Comparison of ENCODE assay signal across 17 cellular contexts in the genomic region with DNA sequence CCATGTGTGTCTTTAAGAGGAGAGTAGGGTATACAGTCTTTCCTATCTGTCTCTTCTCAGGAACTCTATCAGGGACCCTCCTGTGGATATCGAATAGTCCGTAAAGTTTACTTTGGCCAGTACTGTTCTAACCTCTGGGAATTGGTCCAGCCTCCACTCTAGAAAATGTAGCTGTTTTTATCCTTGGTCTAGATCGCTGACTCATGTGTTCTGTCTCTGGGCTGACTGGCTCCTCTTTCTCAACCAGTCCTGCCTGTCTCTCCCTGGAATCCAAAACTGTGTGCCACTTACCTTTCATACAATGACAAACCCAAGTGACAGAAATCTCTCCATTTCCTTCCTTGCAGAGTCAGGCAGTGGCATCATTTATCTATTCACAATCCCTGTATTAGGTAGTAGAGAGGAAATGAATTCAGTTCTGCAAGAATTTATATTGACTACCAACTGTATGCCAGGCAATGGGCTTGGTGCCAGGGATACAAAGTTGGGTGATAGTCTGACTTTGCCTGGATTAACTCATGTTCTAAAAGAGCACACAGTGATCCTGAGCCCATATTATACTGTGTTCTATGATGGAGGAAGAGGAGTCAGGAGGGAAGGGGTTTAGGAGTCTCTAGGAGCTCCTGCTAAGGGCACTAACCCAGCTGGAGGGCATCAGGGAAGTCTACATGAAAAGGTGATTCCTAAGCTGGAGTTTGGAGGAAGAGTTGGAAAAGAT.
A peak's percentile ranks its signal among the peaks of the same experiment; 100 is the strongest.
DNase-seq lines count a peak whose midpoint lies in the region; ATAC-seq, FAIRE-seq and TF ChIP-seq lines count a peak whose summit lies in the region.
"Had no signal": no experiment of that assay in that cellular context is flagged by ENCODE, and none has a peak within 500 bp of the region (broad histone marks: within the 10 kb centered on the region; RNA-seq: fewer than 3 reads in every experiment).

No MANE protein-coding gene starts in this region.

- H3K36me3 ChIP-seq in K562 (ENCODE audit: control insufficient read depth, insufficient read depth, low read length) (no peaks in the 10 kb centered on the region), gastroesophageal sphincter (no peaks in the 10 kb centered on the region), osteoblast (ENCODE audit: insufficient read depth, low read length) (no peaks in the 10 kb centered on the region), upper lobe of right lung (no peaks in the 10 kb centered on the region)
- H3K36me3 ChIP-seq: neural progenitor cell had no signal

- FAIRE-seq in K562 (lab: Jason Lieb, UNC), result peak; percentile 40
- FAIRE-seq: endothelial cell of umbilical vein had no signal

- no peak overlapping the region for H3K9ac ChIP-seq in K562 (ENCODE audit: insufficient read depth in 1 of 2, low read depth in 2 of 2, low read length in 2 of 2)
- H3K9ac ChIP-seq: neural progenitor cell had no signal

- H3K27me3 ChIP-seq in K562 (ENCODE audit: control insufficient read depth in 2 of 2, insufficient read depth in 2 of 2, low read length in 2 of 2) (peaks cover 2 to 5% of the 10 kb centered on the region in 2 experiments; a peak in 1 of 5 replicates), gastroesophageal sphincter (no peaks in the 10 kb centered on the region), osteoblast (ENCODE audit: insufficient read depth, low read length) (peaks cover 4% of the 10 kb centered on the region), upper lobe of right lung (no peaks in the 10 kb centered on the region)
- H3K27me3 ChIP-seq: neural progenitor cell had no signal

- no peak for TF ChIP-seq POLR2A in K562 (conservative IDR thresholded peaks at IDR 0.05)
- TF ChIP-seq POLR2A in gastroesophageal sphincter (IDR thresholded peaks at IDR 0.05), result no peak

- POLR2A ChIA-PET in K562 (lab: Yijun Ruan, JAX), result interaction anchor here (0.5 to 1.5 kb wide), 6 partner anchors 13 to 983 kb away, joined by 3 to 6 read pairs (median 3); no protein-coding TSS in a partner anchor

- DNase-seq in K562 (ENCODE audit: extremely low read depth in 1 of 4, low spot score in 3 of 4), result no peak
- DNase-seq in osteoblast (ENCODE audit: insufficient read length, low spot score, missing footprints), result peak; percentile 68
- DNase-seq in upper lobe of right lung, result no peak
- DNase-seq in stimulated activated CD4-positive, alpha-beta T cell treated with anti-CD3 and anti-CD28 coated beads, Interleukin-4, amount 100 ng/mL, for 4 hours, result no peak
- no peak for DNase-seq in NCI-H510A (lab: John Stamatoyannopoulos, UW)
- DNase-seq: activated naive CD4-positive, alpha-beta T cell; C1 segment of cervical spinal cord; central memory CD4-positive, alpha-beta T cell; DMS79; HCEC 1CT; NCI-H1417; PC-9 had no signal

- 4% methylated on average over 3 of the region's 3 CpGs for WGBS in K562 (ENCODE audit: insufficient coverage, low coverage, missing lambda C conversion rate)
- 20 to 42% methylated on average over 2 to 3 of the region's 3 CpGs for WGBS in gastroesophageal sphincter (ENCODE audit: low coverage in 1 of 2), 2 donors

- no peaks in the 10 kb centered on the region for H4K20me1 ChIP-seq in K562 (replicated peaks; ENCODE audit: control insufficient read depth, insufficient read depth, low read length)
- H4K20me1 ChIP-seq in osteoblast (ENCODE audit: insufficient read depth, low read length), result peaks cover 3% of the 10 kb centered on the region

- no peaks in the 10 kb centered on the region for H3K79me2 ChIP-seq in K562 (ENCODE audit: control insufficient read depth, insufficient read depth, low read length)
- H3K79me2 ChIP-seq in osteoblast (ENCODE audit: insufficient read depth, low read length), result no peaks in the 10 kb centered on the region

- in situ Hi-C loops in K562 (cut with MboI), result no loop called here

- H3K4me2 ChIP-seq in K562 (ENCODE audit: insufficient read depth, low read length), result no peak overlapping the region
- no peak overlapping the region for H3K4me2 ChIP-seq in osteoblast (ENCODE audit: insufficient read depth, low read length)
- H3K4me2 ChIP-seq: neural progenitor cell, PC-9 had no signal

- H3K4me3 ChIP-seq in K562 (no peak overlapping the region), gastroesophageal sphincter (no peak overlapping the region), osteoblast (ENCODE audit: insufficient read depth, low read length) (no peak overlapping the region), upper lobe of right lung (no peak overlapping the region)
- H3K4me3 ChIP-seq: neural progenitor cell, PC-9, smooth muscle cell had no signal

- no peak for TF ChIP-seq EP300 in K562 (IDR thresholded peaks at IDR 0.05; ENCODE audit: low read length)
- no peak for TF ChIP-seq EP300 in gastroesophageal sphincter (IDR thresholded peaks at IDR 0.05)

- H2AFZ ChIP-seq in K562 (ENCODE audit: low read depth, low read length) (no peak overlapping the region), osteoblast (ENCODE audit: low read length) (no peak overlapping the region)
- H2AFZ ChIP-seq: neural progenitor cell, PC-9 had no signal

- no peak for TF ChIP-seq RAD21 in K562 (CRISPR knock-in tag; conservative IDR thresholded peaks at IDR 0.05 in 1 of 2, IDR thresholded peaks at IDR 0.05 in 1 of 2)

- no peaks in the 10 kb centered on the region for H3K9me1 ChIP-seq in K562 (ENCODE audit: control insufficient read depth, insufficient read depth, low read length)

- BruUV-seq in K562 (replicated peaks; lab: Mats Ljungman, UMichigan), result no TSS peak

- CTCF ChIA-PET in K562 (lab: Yijun Ruan, JAX; ENCODE audit: low intra/inter-chr PET ratio), result no interaction called here

- ATAC-seq in K562 (peak; percentile 82), gastroesophageal sphincter (no peak), upper lobe of right lung (peak; percentile 58), GM18517 (IDR thresholded peaks at IDR 0.05; ENCODE audit: unreplicated experiment) (no peak)

- H3K9me3 ChIP-seq in K562 (replicated peaks; ENCODE audit: control insufficient read depth, insufficient read depth, low read depth, low read length), result no peaks in the 10 kb centered on the region
- H3K9me3 ChIP-seq in gastroesophageal sphincter, result no peaks in the 10 kb centered on the region
- no peaks in the 10 kb centered on the region for H3K9me3 ChIP-seq in osteoblast (ENCODE audit: low read depth, low read length)
- H3K9me3 ChIP-seq in upper lobe of right lung, result no peaks in the 10 kb centered on the region

- H3K4me1 ChIP-seq in K562 (replicated peaks in 1 of 2; ENCODE audit: control insufficient read depth in 2 of 2, insufficient read depth in 2 of 2, low read length in 2 of 2) (no peaks in the 10 kb centered on the region; a peak in 1 of 5 replicates), gastroesophageal sphincter (peaks cover 13 to 59% (median 16%) of the 10 kb centered on the region in 3 donors), osteoblast (ENCODE audit: insufficient read depth, low read length) (peaks cover 7% of the 10 kb centered on the region), upper lobe of right lung (peaks cover 16% of the 10 kb centered on the region)

- intact Hi-C loops in K562 (cut with micrococcal nuclease), result no loop called here
- intact Hi-C loops in upper lobe of right lung (cut with DNase I), result no loop called here

- H3K27ac ChIP-seq in K562 (ENCODE audit: extremely low read depth, low read depth, low read length), result no peak overlapping the region
- H3K27ac ChIP-seq in gastroesophageal sphincter, result peak overlapping the region; percentile 81 to 93 (median 86)
- H3K27ac ChIP-seq in osteoblast (ENCODE audit: low read depth, low read length), result no peak overlapping the region
- H3K27ac ChIP-seq in upper lobe of right lung, result peak overlapping the region; percentile 65
- H3K27ac ChIP-seq: neural progenitor cell, PC-9 had no signal

- TF ChIP-seq CTCF in K562 (IDR thresholded peaks at IDR 0.05 in 2 of 3, conservative IDR thresholded peaks at IDR 0.05 in 1 of 3; ENCODE audit: insufficient read depth in 2 of 3, low read depth in 1 of 3, low read length in 3 of 3) (no peak), gastroesophageal sphincter (IDR thresholded peaks at IDR 0.05) (no peak), osteoblast (IDR thresholded peaks at IDR 0.05; ENCODE audit: extremely low read depth, low read depth, low read length) (no peak), upper lobe of right lung (IDR thresholded peaks at IDR 0.05) (no peak)

TF ChIP-seq in K562, 482 proteins besides CTCF, POLR2A, EP300 and RAD21:
- TF ChIP-seq FOSL1 (tag; conservative IDR thresholded peaks at IDR 0.05) (peak; percentile 66), HEY1 (CRISPR knock-in tag; IDR thresholded peaks at IDR 0.05; ENCODE audit: borderline replicate concordance) (0 out of 2 replicates have a peak, but pooled peaks have one; percentile 17), C11orf30 (IDR thresholded peaks at IDR 0.05; ENCODE audit: low read depth) (peak; percentile 93), NR2C2 (CRISPR knock-in tag; IDR thresholded peaks at IDR 0.05) (no peak), NR2C2 (tag; IDR thresholded peaks at IDR 0.05) (peak; percentile 20; the same call in 1 of the 2 replicates), ZNF766 (CRISPR knock-in tag; conservative IDR thresholded peaks at IDR 0.05) (no peak), JUND (IDR thresholded peaks at IDR 0.05; ENCODE audit: borderline replicate concordance, low read depth, low read length) (peak; percentile 37; the same call in 1 of the 2 replicates), JUND (tag; IDR thresholded peaks at IDR 0.05; ENCODE audit: borderline replicate concordance, low read depth, low read length) (no peak; the same call in 2 of the 3 replicates), ZNF316 (IDR thresholded peaks at IDR 0.05) (peak; percentile 92), CEBPG (CRISPR knock-in tag; IDR thresholded peaks at IDR 0.05) (no peak), CEBPG (tag; conservative IDR thresholded peaks at IDR 0.05 in 1 of 2, IDR thresholded peaks at IDR 0.05 in 1 of 2) (peak in 1 of 2 experiments; percentile 31; a peak in 1 of 4 replicates), ZNF165 (CRISPR knock-in tag; IDR thresholded peaks at IDR 0.05; ENCODE audit: borderline replicate concordance) (no peak), MAFF (IDR thresholded peaks at IDR 0.05; ENCODE audit: low read length) (peak; percentile 78), NFE2 (IDR thresholded peaks at IDR 0.05; ENCODE audit: low read depth) (peak; percentile 86), CREBBP (IDR thresholded peaks at IDR 0.05; ENCODE audit: low read depth, low read length) (no peak), MAFG (tag; conservative IDR thresholded peaks at IDR 0.05) (peak; percentile 92), RFX5 (IDR thresholded peaks at IDR 0.05; ENCODE audit: low read depth, low read length) (no peak), ZKSCAN8 (CRISPR knock-in tag; IDR thresholded peaks at IDR 0.05) (no peak), MAFK (IDR thresholded peaks at IDR 0.05; ENCODE audit: low read length) (peak; percentile 76)

Comparison
In these comparisons a context has a peak if more than half of its experiments do, and no peak if none do; other contexts are left out.
1. ATAC-seq: peak in K562 (single experiment) and upper lobe of right lung (single experiment); none in gastroesophageal sphincter (single experiment) and GM18517 (single experiment).
2. H3K27ac ChIP-seq: peak in gastroesophageal sphincter (4 of 4) and upper lobe of right lung (single experiment); none in K562 (single experiment) and osteoblast (single experiment).